In genomic region chr4:40856836-40857362, GRCh38 we compare ENCODE assay signal across 8 cellular contexts.
A peak's percentile ranks its signal among the peaks of the same experiment; 100 is the strongest.
DNase-seq lines count a peak whose midpoint lies in the region; TF ChIP-seq lines count a peak whose summit lies in the region.

No MANE protein-coding gene starts in this region.

- H3K4me3 ChIP-seq in GM08714 (ENCODE audit: low read length) (peak overlapping the region; percentile 61; the same call in 1 of the 2 replicates), H7 (ENCODE audit: insufficient read depth, low read depth, low read length) (peak overlapping the region; percentile 89), lower leg skin (ENCODE audit: low read depth, poor library complexity, severe bottlenecking) (no peak overlapping the region)

- H3K4me1 Mint-ChIP-seq in dendritic cell treated with granulocyte-macrophage colony-stimulating factor and Interleukin-4, amounts not matched to agents 40 ng/mL and 50 ng/mL, for 4 days (ENCODE audit: low read depth): peaks cover 28% of the 10 kb centered on the region

- H3K36me3 ChIP-seq in H7 (replicated peaks; ENCODE audit: control insufficient read depth, insufficient read depth, low read length): no peaks in the 10 kb centered on the region; the same call in 1 of the 2 replicates

- intact Hi-C loops in dendritic cell treated with granulocyte-macrophage colony-stimulating factor and Interleukin-4, amounts not matched to agents 40 ng/mL and 50 ng/mL, for 4 days (cut with micrococcal nuclease): no loop called here
- intact Hi-C loops in lower leg skin (cut with DNase I; ENCODE audit: low total_unique reads): no loop called here

- H3K36me3 Mint-ChIP-seq in dendritic cell treated with granulocyte-macrophage colony-stimulating factor and Interleukin-4, amounts not matched to agents 40 ng/mL and 50 ng/mL, for 4 days (ENCODE audit: low read depth): no peaks in the 10 kb centered on the region

- TF ChIP-seq POLR2A in lower leg skin (IDR thresholded peaks at IDR 0.05): no peak

- no peaks in the 10 kb centered on the region for H3K9me3 Mint-ChIP-seq in dendritic cell treated with granulocyte-macrophage colony-stimulating factor and Interleukin-4, amounts not matched to agents 40 ng/mL and 50 ng/mL, for 4 days

- H3K4me3 Mint-ChIP-seq in dendritic cell treated with granulocyte-macrophage colony-stimulating factor and Interleukin-4, amounts not matched to agents 40 ng/mL and 50 ng/mL, for 4 days: peak overlapping the region; percentile 82

- H3K27me3 ChIP-seq in H7 (ENCODE audit: control insufficient read depth, insufficient read depth, low read length): no peaks in the 10 kb centered on the region

- no peak for TF ChIP-seq CTCF in lower leg skin (IDR thresholded peaks at IDR 0.05)

- H3K27me3 Mint-ChIP-seq in dendritic cell treated with granulocyte-macrophage colony-stimulating factor and Interleukin-4, amounts not matched to agents 40 ng/mL and 50 ng/mL, for 4 days: peaks cover 31% of the 10 kb centered on the region

- H3K27ac Mint-ChIP-seq in dendritic cell treated with granulocyte-macrophage colony-stimulating factor and Interleukin-4, amounts not matched to agents 40 ng/mL and 50 ng/mL, for 4 days: peak overlapping the region; percentile 52

- DNase-seq in H7 (peak; percentile 98), NCI-H1092 treated with DMSO at 0.1 percent for 48 hours (lab: John Stamatoyannopoulos, UW) (peak; percentile 76), lower leg skin (ENCODE audit: low spot score in 2 of 2) (peak; percentile 20 to 90), AG08395 (ENCODE audit: low spot score) (no peak)
- DNase-seq in activated CD4-positive, CD25-positive, alpha-beta regulatory T cell (lab: John Stamatoyannopoulos, UW): peak; percentile 9 to 19 (median 16)
- DNase-seq in stimulated activated CD4-positive, alpha-beta T cell treated with anti-CD3 and anti-CD28 coated beads, TNF-alpha, amount 100 ng/mL, for 4 hours (ENCODE audit: low read depth in 3 of 3): peak; percentile 14 to 44 (median 43)

- 27% methylated on average over 32 to 44 of the region's 51 CpGs for WGBS in lower leg skin, 2 donors
